In genomic region chr22:37680191-37680851, GRCh38 we compare ENCODE assay signal across 20 cellular contexts. TPM values are rescaled to one million over a fixed set of nuclear protein-coding genes. Genes with fewer than 3 reads are reported as not detected.
DNase-seq lines count a peak whose midpoint lies in the region; ATAC-seq and TF ChIP-seq lines count a peak whose summit lies in the region.
"Had no signal": no experiment of that assay in that cellular context is flagged by ENCODE, and none has a peak within 500 bp of the region (broad histone marks: within the 10 kb centered on the region; RNA-seq: fewer than 3 reads in every experiment).

No MANE protein-coding gene starts in this region.

- H3K9me3 ChIP-seq in Panc1 (ENCODE audit: control insufficient read depth, insufficient read depth, low read depth, low read length) = no peaks in the 10 kb centered on the region
- H3K9me3 ChIP-seq: breast epithelium, suprapubic skin had no signal

- ATAC-seq in Panc1 (0 out of 2 replicates have a peak, but pooled peaks have one; percentile 6), GM19455 (IDR thresholded peaks at IDR 0.05; ENCODE audit: unreplicated experiment) (no peak)
- no peak for ATAC-seq in stimulated activated effector memory CD8-positive, alpha-beta T cell treated with anti-CD3 and anti-CD28 coated beads, Interleukin-12 subunit alpha, Interleukin-12 subunit beta, amount 100 ng/mL, for 72 hours
- ATAC-seq: left ventricle myocardium superior, T-cell, WTC11 had no signal

- no TSS peak for BruUV-seq in Panc1 (replicated peaks; lab: Mats Ljungman, UMichigan)

- no peak overlapping the region for H3K4me3 ChIP-seq in Panc1 (ENCODE audit: low read depth in 2 of 2, low read length in 2 of 2)
- H3K4me3 ChIP-seq: breast epithelium, suprapubic skin had no signal

- no peaks in the 10 kb centered on the region for H3K9me3 Mint-ChIP-seq in T-helper 2 cell treated with Interferon-gamma antibody and Interleukin-4, amounts not matched to agents 5 μg/mL and 100 μg/mL, for 36 hours
- no peaks in the 10 kb centered on the region for H3K9me3 Mint-ChIP-seq in stimulated activated effector memory CD8-positive, alpha-beta T cell treated with anti-CD3 and anti-CD28 coated beads, Interleukin-12 subunit alpha, Interleukin-12 subunit beta, amount 100 ng/mL, for 72 hours
- H3K9me3 Mint-ChIP-seq: T-cell, WTC11 had no signal

- CTCF ChIA-PET in Panc1 (lab: Charles Lee) = interaction anchor here (2.0 to 2.7 kb wide), 2 partner anchors 19 to 37 kb away, joined by 11 to 13 read pairs; no protein-coding TSS in a partner anchor

- TF ChIP-seq CTCF in Panc1 (IDR thresholded peaks at IDR 0.05) (no peak), GM13976 (IDR thresholded peaks at IDR 0.05; ENCODE audit: borderline replicate concordance, control extremely low read depth, extremely low read depth, insufficient read depth, missing control alignments) (no peak)

- no peak for DNase-seq in T-helper 2 cell treated with Interferon-gamma antibody and Interleukin-4, amounts not matched to agents 5 μg/mL and 100 μg/mL, for 36 hours (ENCODE audit: low spot score)
- DNase-seq in T-helper 2 cell = no peak
- DNase-seq in Panc1 (ENCODE audit: low read depth, low spot score) = no peak
- DNase-seq in fibroblast of gingiva (ENCODE audit: low read depth) = peak; percentile 19
- no peak for DNase-seq in stimulated activated effector memory CD8-positive, alpha-beta T cell treated with anti-CD3 and anti-CD28 coated beads, Interleukin-12 subunit alpha, Interleukin-12 subunit beta, amount 100 ng/mL, for 72 hours (ENCODE audit: low spot score in 2 of 2)
- DNase-seq in GM13976 (ENCODE audit: low spot score) = no peak
- no peak for DNase-seq in stimulated activated CD4-positive, alpha-beta T cell treated with anti-CD3 and anti-CD28 coated beads, Interleukin-4, amount 100 ng/mL, for 4 hours
- DNase-seq: H7, left ventricle myocardium superior, MM.1S, NCI-H2029 treated with DMSO at 0.1 percent for 48 hours, NCI-H526, OCI-M1, T-cell had no signal

- peak overlapping the region; percentile 56 for H3K27ac Mint-ChIP-seq in T-helper 2 cell treated with Interferon-gamma antibody and Interleukin-4, amounts not matched to agents 5 μg/mL and 100 μg/mL, for 36 hours
- peak overlapping the region; percentile 46 for H3K27ac Mint-ChIP-seq in stimulated activated effector memory CD8-positive, alpha-beta T cell treated with anti-CD3 and anti-CD28 coated beads, Interleukin-12 subunit alpha, Interleukin-12 subunit beta, amount 100 ng/mL, for 72 hours
- H3K27ac Mint-ChIP-seq: WTC11 had no signal

- H3K4me1 ChIP-seq in Panc1 (ENCODE audit: control insufficient read depth, insufficient read depth, low read length) = peaks cover 32% of the 10 kb centered on the region

- H3K36me3 Mint-ChIP-seq in T-helper 2 cell treated with Interferon-gamma antibody and Interleukin-4, amounts not matched to agents 5 μg/mL and 100 μg/mL, for 36 hours (ENCODE audit: low read depth) = peaks cover 22% of the 10 kb centered on the region
- peaks cover 65% of the 10 kb centered on the region for H3K36me3 Mint-ChIP-seq in stimulated activated effector memory CD8-positive, alpha-beta T cell treated with anti-CD3 and anti-CD28 coated beads, Interleukin-12 subunit alpha, Interleukin-12 subunit beta, amount 100 ng/mL, for 72 hours
- H3K36me3 Mint-ChIP-seq: activated naive CD8-positive, alpha-beta T cell; T-cell; WTC11 had no signal

- H3K36me3 ChIP-seq in Panc1 (ENCODE audit: control insufficient read depth, insufficient read depth, low read length) = no peaks in the 10 kb centered on the region
- H3K36me3 ChIP-seq: breast epithelium had no signal

- in situ Hi-C loops in Panc1 (cut with HindIII; ENCODE audit: low pct_unique_long_range_greater_than_20kb, low sequenced_read_pairs) = no loop called here
- in situ Hi-C loops in GM13976 (cut with MboI; ENCODE audit: low sequenced_read_pairs, unreplicated experiment) = no loop called here

- POLR2A ChIA-PET in Panc1 (lab: Charles Lee) = no interaction called here

- no peaks in the 10 kb centered on the region for H3K27me3 ChIP-seq in Panc1 (ENCODE audit: control insufficient read depth, insufficient read depth, low read length)
- H3K27me3 ChIP-seq: breast epithelium, suprapubic skin had no signal

- H3K27ac ChIP-seq in Panc1 (ENCODE audit: low read length) = peak overlapping the region; percentile 39; the same call in 1 of the 2 replicates
- H3K27ac ChIP-seq: suprapubic skin had no signal

- H3K27me3 Mint-ChIP-seq in T-helper 2 cell treated with Interferon-gamma antibody and Interleukin-4, amounts not matched to agents 5 μg/mL and 100 μg/mL, for 36 hours (ENCODE audit: low read depth) = no peaks in the 10 kb centered on the region
- H3K27me3 Mint-ChIP-seq: activated naive CD8-positive, alpha-beta T cell; T-cell had no signal

- intact Hi-C loops in Panc1 (cut with micrococcal nuclease; ENCODE audit: unreplicated experiment) = loop anchor here (2.0 kb wide), 1 partner anchor 38 kb away; no protein-coding TSS in a partner anchor

- peak overlapping the region; percentile 40 for H3K4me3 Mint-ChIP-seq in T-helper 2 cell treated with Interferon-gamma antibody and Interleukin-4, amounts not matched to agents 5 μg/mL and 100 μg/mL, for 36 hours
- H3K4me3 Mint-ChIP-seq in stimulated activated effector memory CD8-positive, alpha-beta T cell treated with anti-CD3 and anti-CD28 coated beads, Interleukin-12 subunit alpha, Interleukin-12 subunit beta, amount 100 ng/mL, for 72 hours = peak overlapping the region; percentile 40
- H3K4me3 Mint-ChIP-seq: WTC11 had no signal

- peaks cover 22% of the 10 kb centered on the region for H3K4me1 Mint-ChIP-seq in T-helper 2 cell treated with Interferon-gamma antibody and Interleukin-4, amounts not matched to agents 5 μg/mL and 100 μg/mL, for 36 hours (ENCODE audit: low read depth)
- H3K4me1 Mint-ChIP-seq in stimulated activated effector memory CD8-positive, alpha-beta T cell treated with anti-CD3 and anti-CD28 coated beads, Interleukin-12 subunit alpha, Interleukin-12 subunit beta, amount 100 ng/mL, for 72 hours = peaks cover 34% of the 10 kb centered on the region

RNA-seq across cellular contexts. Expression of gene LGALS1, which starts 4.9 kb away (rescaled TPM):
- total RNA-seq in Panc1 (2021; ENCODE audit: unreplicated experiment) = 1,518 TPM
- 2,763 TPM for polyA plus RNA-seq in Panc1 (2012; ENCODE audit: insufficient read length)

RNA-seq across cellular contexts. Expression of gene NOL12, which starts 5.8 kb away (rescaled TPM):
- 32.7 TPM for total RNA-seq in Panc1 (2021; ENCODE audit: unreplicated experiment)
- 37.2 TPM for polyA plus RNA-seq in Panc1 (2012; ENCODE audit: insufficient read length)

RNA-seq across cellular contexts. Expression of gene TRIOBP, which starts 16.5 kb away (rescaled TPM):
- total RNA-seq in Panc1 (2021; ENCODE audit: unreplicated experiment) = 50.5 TPM
- polyA plus RNA-seq in Panc1 (2012; ENCODE audit: insufficient read length) = 64.5 TPM

RNA-seq across cellular contexts. Expression of gene PDXP, which starts 21.8 kb away (rescaled TPM):
- total RNA-seq in Panc1 (2021; ENCODE audit: unreplicated experiment) = 17.6 TPM
- 14.6 TPM for polyA plus RNA-seq in Panc1 (2012; ENCODE audit: insufficient read length)

RNA-seq across cellular contexts. Expression of gene SH3BP1, which starts 40.9 kb away (rescaled TPM):
- 6.8 TPM for total RNA-seq in Panc1 (2021; ENCODE audit: unreplicated experiment)
- 6.8 TPM for polyA plus RNA-seq in Panc1 (2012; ENCODE audit: insufficient read length)
- total RNA-seq: A172 had no signal
